Comparison of ENCODE assay signal across 1 cellular context in the genomic region with DNA sequence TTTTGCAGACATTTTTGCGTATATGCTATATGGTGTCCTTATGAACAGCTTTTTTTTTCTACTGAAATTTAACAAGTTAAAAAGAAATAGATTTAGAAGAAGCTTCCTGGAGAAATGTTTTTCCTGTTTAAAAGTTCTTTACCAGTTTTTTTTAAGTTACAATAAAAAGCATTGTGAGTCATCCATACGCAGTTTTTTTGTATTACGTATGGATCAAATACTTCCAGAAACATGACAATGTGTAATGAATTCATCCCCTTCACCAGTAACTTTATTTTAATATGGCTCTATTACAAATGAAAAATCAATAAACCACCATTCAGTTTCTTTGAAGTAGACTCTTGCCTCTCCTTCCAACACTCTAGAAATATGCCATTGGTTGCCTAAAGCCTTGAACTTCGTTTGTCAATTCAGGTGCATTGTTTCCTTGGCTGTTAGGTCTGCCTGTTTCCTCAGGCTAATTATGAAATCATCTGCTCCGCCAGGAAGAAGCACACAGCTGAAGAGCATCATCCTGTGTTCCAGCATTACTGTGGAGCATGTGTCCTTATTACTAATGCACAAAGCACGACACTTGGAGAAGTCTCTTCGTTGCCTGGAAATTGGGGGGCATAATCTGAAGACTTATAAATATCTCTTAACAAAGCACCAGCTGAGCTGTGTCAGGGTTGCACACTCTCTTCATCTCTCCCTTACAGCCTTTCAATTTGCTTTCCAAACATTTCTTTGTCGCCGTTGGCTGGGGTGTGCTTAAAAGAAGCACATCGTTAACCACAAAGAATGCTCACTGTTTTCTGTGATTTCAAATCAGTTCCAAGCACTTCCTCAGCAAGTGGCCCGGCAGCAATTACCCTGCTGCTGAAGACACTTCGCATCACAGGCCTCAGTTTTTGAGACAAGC.
TF ChIP-seq lines count a peak whose summit lies in the region.

No MANE protein-coding gene starts in this region.

TF ChIP-seq in IMR-90, 13 proteins besides CTCF, POLR2A, EP300 and RAD21 (continued from another document):
- TF ChIP-seq, protein P1, sequence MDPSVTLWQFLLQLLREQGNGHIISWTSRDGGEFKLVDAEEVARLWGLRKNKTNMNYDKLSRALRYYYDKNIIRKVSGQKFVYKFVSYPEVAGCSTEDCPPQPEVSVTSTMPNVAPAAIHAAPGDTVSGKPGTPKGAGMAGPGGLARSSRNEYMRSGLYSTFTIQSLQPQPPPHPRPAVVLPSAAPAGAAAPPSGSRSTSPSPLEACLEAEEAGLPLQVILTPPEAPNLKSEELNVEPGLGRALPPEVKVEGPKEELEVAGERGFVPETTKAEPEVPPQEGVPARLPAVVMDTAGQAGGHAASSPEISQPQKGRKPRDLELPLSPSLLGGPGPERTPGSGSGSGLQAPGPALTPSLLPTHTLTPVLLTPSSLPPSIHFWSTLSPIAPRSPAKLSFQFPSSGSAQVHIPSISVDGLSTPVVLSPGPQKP (IDR thresholded peaks at IDR 0.05; ENCODE audit: borderline replicate concordance, low read depth, low read length) = no peak
- TF ChIP-seq BHLHE40 (IDR thresholded peaks at IDR 0.05; ENCODE audit: low read depth, low read length) (no peak), SMC3 (IDR thresholded peaks at IDR 0.05; ENCODE audit: low read depth, low read length) (no peak), RCOR1 (IDR thresholded peaks at IDR 0.05; ENCODE audit: insufficient replicate concordance, low read length) (no peak), NFE2L2 (IDR thresholded peaks at IDR 0.05; ENCODE audit: low read depth, low read length) (no peak), RFX5 (IDR thresholded peaks at IDR 0.05; ENCODE audit: low read depth, low read length) (no peak)
